ENCODE assay signal across 26 cellular contexts in the genomic region with DNA sequence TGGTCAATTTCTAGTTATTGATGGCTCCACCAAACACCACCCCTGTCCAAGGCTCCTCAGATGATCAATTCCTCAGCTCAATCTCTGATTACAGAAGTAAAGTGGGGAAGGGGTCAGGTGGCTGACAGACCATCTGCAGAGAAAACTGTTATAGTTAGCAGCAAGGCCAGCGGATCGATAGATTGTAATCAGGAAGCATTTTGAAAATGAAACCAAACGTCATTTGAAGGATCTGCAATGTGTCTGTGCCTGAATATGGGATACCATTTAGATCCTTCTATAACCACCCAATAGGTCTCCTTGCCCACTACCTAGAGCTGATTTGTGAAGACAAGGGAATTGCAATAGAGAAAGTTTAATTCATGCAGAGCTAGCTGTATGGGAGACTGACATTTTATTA. TPM values are rescaled to one million over a fixed set of nuclear protein-coding genes. Genes with fewer than 3 reads are reported as not detected.
"Had no signal": no experiment of that assay in that cellular context is flagged by ENCODE, and none has a peak within 500 bp of the region (broad histone marks: within the 10 kb centered on the region; RNA-seq: fewer than 3 reads in every experiment).

No MANE protein-coding gene starts in this region.

- H3K27ac Mint-ChIP-seq: activated B cell treated with CpG ODN at 0.5 μM for 24 hours; activated CD4-positive, alpha-beta memory T cell treated with anti-CD3 and anti-CD28 coated beads for 36 hours; activated CD4-positive, alpha-beta T cell treated with anti-CD3 and anti-CD28 coated beads, Interleukin-2, amount 10 ng/mL, durations not matched to agents 7 days and 5 days; activated naive CD8-positive, alpha-beta T cell treated with anti-CD3 and anti-CD28 coated beads, Interleukin-2, amount 10 ng/mL, durations not matched to agents 7 days and 5 days; activated T-helper 17 cell treated with anti-CD3 and anti-CD28 coated beads, Interleukin-2, amount 50 U/mL, for 72 hours had no signal

- H3K4me3 ChIP-seq: adrenal gland, PC-9 had no signal

- H3K9me3 Mint-ChIP-seq: activated B cell treated with CpG ODN at 0.5 μM for 24 hours; activated CD4-positive, alpha-beta memory T cell treated with anti-CD3 and anti-CD28 coated beads for 36 hours; activated CD4-positive, alpha-beta T cell treated with anti-CD3 and anti-CD28 coated beads, Interleukin-2, amount 10 ng/mL, durations not matched to agents 7 days and 5 days; activated naive CD8-positive, alpha-beta T cell treated with anti-CD3 and anti-CD28 coated beads, Interleukin-2, amount 10 ng/mL, durations not matched to agents 7 days and 5 days; activated T-helper 17 cell treated with anti-CD3 and anti-CD28 coated beads, Interleukin-2, amount 50 U/mL, for 72 hours had no signal

- H3K36me3 Mint-ChIP-seq: activated CD4-positive, alpha-beta memory T cell treated with anti-CD3 and anti-CD28 coated beads for 36 hours; activated naive CD8-positive, alpha-beta T cell treated with anti-CD3 and anti-CD28 coated beads, Interleukin-2, amount 10 ng/mL, durations not matched to agents 7 days and 5 days had no signal

- H3K27me3 Mint-ChIP-seq: activated B cell treated with CpG ODN at 0.5 μM for 24 hours; activated CD4-positive, alpha-beta memory T cell treated with anti-CD3 and anti-CD28 coated beads for 36 hours; activated CD4-positive, alpha-beta T cell treated with anti-CD3 and anti-CD28 coated beads, Interleukin-2, amount 10 ng/mL, durations not matched to agents 7 days and 5 days; activated naive CD8-positive, alpha-beta T cell treated with anti-CD3 and anti-CD28 coated beads, Interleukin-2, amount 10 ng/mL, durations not matched to agents 7 days and 5 days; activated T-helper 17 cell treated with anti-CD3 and anti-CD28 coated beads, Interleukin-2, amount 50 U/mL, for 72 hours; T-helper 17 cell had no signal

- H3K27me3 ChIP-seq: adrenal gland had no signal

- H3K4me1 Mint-ChIP-seq: activated T-helper 17 cell treated with anti-CD3 and anti-CD28 coated beads, Interleukin-2, amount 50 U/mL, for 72 hours had no signal

- H3K27ac ChIP-seq: adrenal gland, PC-9 had no signal

- H3K4me3 Mint-ChIP-seq: activated B cell treated with CpG ODN at 0.5 μM for 24 hours; activated CD4-positive, alpha-beta memory T cell treated with anti-CD3 and anti-CD28 coated beads for 36 hours; activated CD4-positive, alpha-beta T cell treated with anti-CD3 and anti-CD28 coated beads, Interleukin-2, amount 10 ng/mL, durations not matched to agents 7 days and 5 days; activated naive CD8-positive, alpha-beta T cell treated with anti-CD3 and anti-CD28 coated beads, Interleukin-2, amount 10 ng/mL, durations not matched to agents 7 days and 5 days; activated T-helper 17 cell treated with anti-CD3 and anti-CD28 coated beads, Interleukin-2, amount 50 U/mL, for 72 hours; T-helper 17 cell had no signal

- H3K4me1 ChIP-seq: adrenal gland had no signal

- H3K36me3 ChIP-seq: adrenal gland had no signal

- ATAC-seq: activated T-helper 17 cell treated with anti-CD3 and anti-CD28 coated beads, Interleukin-2, amount 50 U/mL, for 72 hours; T-helper 17 cell had no signal

- DNase-seq: activated B cell treated with CpG ODN at 0.5 μM for 24 hours; activated CD4-positive, alpha-beta memory T cell treated with anti-CD3 and anti-CD28 coated beads for 36 hours; activated CD4-positive, alpha-beta T cell treated with anti-CD3 and anti-CD28 coated beads, Interleukin-2, amount 10 ng/mL, durations not matched to agents 7 days and 5 days; activated naive CD4-positive, alpha-beta T cell treated with anti-CD3 and anti-CD28 coated beads, Interleukin-2, amount 50 U/mL, for 16 hours; activated naive CD8-positive, alpha-beta T cell treated with anti-CD3 and anti-CD28 coated beads, Interleukin-2, amount 10 ng/mL, durations not matched to agents 7 days and 5 days; activated T-cell treated with anti-CD3 and anti-CD28 coated beads for 4 hours; activated T-cell treated with anti-CD3 and anti-CD28 coated beads, Interleukin-2, amount 50 U/mL, for 48 hours; adrenal gland; anterior cingulate cortex; Karpas-422; MM.1S; NCI-H1105; NCI-H1436 treated with DMSO at 0.1 percent for 48 hours; NCI-H187; NCI-H2081; NCI-H510A treated with DMSO at 0.1 percent for 48 hours; NCI-H69; NK-92 treated with Interleukin-12 subunit alpha and Interleukin-12 subunit beta, amount 100 ng/mL, for 24 hours; PC-9; SHP77 treated with DMSO at 0.1 percent for 48 hours; T-helper 17 cell; T-helper 9 cell had no signal

- H2AFZ ChIP-seq: PC-9 had no signal

- H3K9me3 ChIP-seq: adrenal gland had no signal

- H3K4me2 ChIP-seq: PC-9 had no signal

RNA-seq across cellular contexts. Expression of a gene that starts 11.6 kb away (rescaled TPM):
- total RNA-seq: activated B cell treated with CpG ODN at 0.5 μM for 24 hours; activated CD4-positive, alpha-beta memory T cell treated with anti-CD3 and anti-CD28 coated beads for 36 hours; activated CD4-positive, alpha-beta T cell treated with anti-CD3 and anti-CD28 coated beads, Interleukin-2, amount 10 ng/mL, durations not matched to agents 7 days and 5 days; activated CD8-positive, alpha-beta memory T cell treated with anti-CD3 and anti-CD28 coated beads for 36 hours; activated naive CD8-positive, alpha-beta T cell treated with anti-CD3 and anti-CD28 coated beads, Interleukin-2, amount 10 ng/mL, durations not matched to agents 7 days and 5 days; activated T-helper 17 cell treated with anti-CD3 and anti-CD28 coated beads, Interleukin-2, amount 50 U/mL, for 72 hours; SK-MEL-5 had no signal

RNA-seq across cellular contexts. Expression of a gene that starts 25.0 kb away (rescaled TPM):
- total RNA-seq: activated B cell treated with CpG ODN at 0.5 μM for 24 hours; activated CD4-positive, alpha-beta T cell treated with anti-CD3 and anti-CD28 coated beads, Interleukin-2, amount 10 ng/mL, durations not matched to agents 7 days and 5 days; activated CD8-positive, alpha-beta memory T cell treated with anti-CD3 and anti-CD28 coated beads for 36 hours; activated naive CD8-positive, alpha-beta T cell treated with anti-CD3 and anti-CD28 coated beads, Interleukin-2, amount 10 ng/mL, durations not matched to agents 7 days and 5 days; activated T-helper 17 cell treated with anti-CD3 and anti-CD28 coated beads, Interleukin-2, amount 50 U/mL, for 72 hours; SK-MEL-5 had no signal

RNA-seq across cellular contexts. Expression of a gene that starts 39.1 kb away (rescaled TPM):
- total RNA-seq: activated B cell treated with CpG ODN at 0.5 μM for 24 hours, cardiac septum, SK-MEL-5, T-helper 17 cell had no signal
